Comparison of ENCODE assay signal across 8 cellular contexts in the genomic region with DNA sequence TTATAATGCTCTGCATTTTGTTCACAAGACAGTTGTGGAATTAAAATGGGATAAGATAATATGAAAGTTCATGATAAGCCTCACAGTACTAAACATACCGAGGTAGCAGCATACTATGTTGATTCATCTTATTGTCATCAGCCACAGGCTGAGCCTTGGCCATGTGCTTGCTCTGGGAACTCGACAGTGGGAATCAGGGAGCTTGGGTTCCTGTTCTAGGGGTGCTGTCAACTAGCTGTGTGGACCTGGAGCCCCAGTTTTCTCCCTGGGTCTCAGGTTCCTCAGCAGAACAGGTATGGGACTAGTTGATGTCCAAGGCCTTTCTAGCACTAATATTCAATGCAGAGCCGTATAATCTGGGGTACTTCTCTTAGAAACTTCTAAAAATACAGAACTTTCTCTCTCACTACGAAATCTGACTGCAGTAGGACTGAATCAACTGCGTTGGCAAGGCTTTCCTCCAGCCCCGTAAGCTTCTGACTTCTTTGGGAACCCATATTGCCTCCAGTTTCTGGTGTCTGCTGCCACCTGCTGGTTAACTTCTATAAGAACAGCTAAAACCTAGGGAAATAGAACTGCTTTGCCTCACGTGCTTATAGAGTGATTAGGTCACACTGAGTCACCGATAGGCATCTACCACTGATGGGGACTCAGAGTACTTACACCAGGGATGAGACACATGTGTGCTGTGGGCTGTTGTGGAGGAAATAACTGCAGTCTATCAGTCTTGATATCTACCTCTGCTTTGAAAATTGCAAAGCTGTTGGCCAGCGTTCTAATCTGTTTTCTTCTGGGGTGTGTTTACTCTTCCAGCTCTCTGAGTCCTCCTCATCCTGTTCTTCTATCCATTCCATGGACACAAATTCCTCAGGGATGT.
DNase-seq lines count a peak whose midpoint lies in the region; ATAC-seq and TF ChIP-seq lines count a peak whose summit lies in the region.

No MANE protein-coding gene starts in this region.

- intact Hi-C loops in lower lobe of right lung (cut with DNase I), result loop anchor here (5.0 kb wide), 1 partner anchor 264 kb away; a partner anchor contains a TSS

- H3K27me3 ChIP-seq in ACC112 (ENCODE audit: insufficient read depth, low read length) (no peaks in the 10 kb centered on the region), lower lobe of right lung (ENCODE audit: low read depth) (no peaks in the 10 kb centered on the region)

- H3K4me3 ChIP-seq in ACC112 (ENCODE audit: low read depth, low read length) (peak overlapping the region; percentile 51), lower lobe of right lung (no peak overlapping the region)

- H3K79me2 ChIP-seq in ACC112 (ENCODE audit: control insufficient read depth, insufficient read depth, low read length, unreplicated experiment), result no peaks in the 10 kb centered on the region

- no peaks in the 10 kb centered on the region for H3K9me3 ChIP-seq in lower lobe of right lung

- peak; percentile 82 for TF ChIP-seq CTCF in lower lobe of right lung (IDR thresholded peaks at IDR 0.05)

- peak; percentile 49 for ATAC-seq in GM18867 (IDR thresholded peaks at IDR 0.05; ENCODE audit: unreplicated experiment)
- peak; percentile 41 for ATAC-seq in HG03520 (IDR thresholded peaks at IDR 0.05; ENCODE audit: unreplicated experiment)
- peak; percentile 90 to 94 for ATAC-seq in lower lobe of right lung

- H3K4me1 ChIP-seq in ACC112 (ENCODE audit: control insufficient read depth, insufficient read depth, low read length, unreplicated experiment), result peaks cover 36% of the 10 kb centered on the region
- H3K4me1 ChIP-seq in lower lobe of right lung, result peaks cover 32% of the 10 kb centered on the region

- H3K36me3 ChIP-seq in ACC112 (ENCODE audit: insufficient read depth, low read length) (peaks cover 22% of the 10 kb centered on the region), lower lobe of right lung (peaks cover 66% of the 10 kb centered on the region)

- peak overlapping the region; percentile 58 for H2AFZ ChIP-seq in ACC112 (ENCODE audit: low read length, unreplicated experiment)

- H3K27ac ChIP-seq in ACC112 (ENCODE audit: low read depth, low read length) (peak overlapping the region; percentile 94), lower lobe of right lung (peak overlapping the region; percentile 47)

- DNase-seq in NCI-H748 treated with DMSO at 0.1 percent for 48 hours (lab: John Stamatoyannopoulos, UW), result peak; percentile 16
- DNase-seq in activated CD4-positive, alpha-beta T cell treated with anti-CD3 and anti-CD28 coated beads, Interleukin-2, amount 50 U/mL, for 4 hours, result peak; percentile 59 to 67
- peak; percentile 98 for DNase-seq in dermis blood vessel endothelial cell
- DNase-seq in lower lobe of right lung, result no peak
- peak; percentile 48 to 78 (median 53) for DNase-seq in stimulated activated CD4-positive, alpha-beta T cell treated with anti-CD3 and anti-CD28 coated beads, TNF-alpha, amount 100 ng/mL, for 24 hours (ENCODE audit: low read depth in 3 of 3)

Comparison
In these comparisons a context has a peak if more than half of its experiments do, and no peak if none do; other contexts are left out.
1. ATAC-seq: peak in every context shown above with its lines; median percentile 92 in lower lobe of right lung; 49 in GM18867; 41 in HG03520.